ENCODE assay signal across 1 cellular context in genomic region chr15:90126457-90127435, GRCh38.
TF ChIP-seq lines count a peak whose summit lies in the region.

No MANE protein-coding gene starts in this region.

TF ChIP-seq in HepG2, 621 proteins besides CTCF, POLR2A, EP300 and RAD21 (continued from another document and continues in another):
- 0 out of 2 replicates have a peak, but pooled peaks have one; percentile 22 for TF ChIP-seq ZBTB34 (CRISPR knock-in tag; IDR thresholded peaks at IDR 0.05)
- no peak for TF ChIP-seq LCORL (IDR thresholded peaks at IDR 0.05)
- peak; percentile 80; the same call in 1 of the 2 replicates for TF ChIP-seq LCORL (CRISPR knock-in tag; IDR thresholded peaks at IDR 0.05)
- no peak for TF ChIP-seq FOXP1 (IDR thresholded peaks at IDR 0.05)
- peak; percentile 58; the same call in 1 of the 2 replicates for TF ChIP-seq FOXP1 (CRISPR knock-in tag; IDR thresholded peaks at IDR 0.05)
- peak; percentile 47; the same call in 1 of the 2 replicates for TF ChIP-seq NR2F6 (IDR thresholded peaks at IDR 0.05)
- TF ChIP-seq NR2F6 (CRISPR knock-in tag; IDR thresholded peaks at IDR 0.05), result peak; percentile 89
- TF ChIP-seq ZBTB7A (CRISPR knock-in tag; IDR thresholded peaks at IDR 0.05), result 0 out of 2 replicates have a peak, but pooled peaks have one; percentile 29
- 0 out of 2 replicates have a peak, but pooled peaks have one; percentile 59 for TF ChIP-seq MXD3 (CRISPR knock-in tag; IDR thresholded peaks at IDR 0.05)
- no peak; the same call in 1 of the 2 replicates for TF ChIP-seq ZNF777 (CRISPR knock-in tag; IDR thresholded peaks at IDR 0.05)
- no peak for TF ChIP-seq NFYB (CRISPR knock-in tag; IDR thresholded peaks at IDR 0.05)
- TF ChIP-seq SNAI1 (CRISPR knock-in tag; IDR thresholded peaks at IDR 0.05; ENCODE audit: borderline replicate concordance), result no peak
- peak; percentile 35; the same call in 1 of the 2 replicates for TF ChIP-seq AHDC1 (CRISPR knock-in tag; IDR thresholded peaks at IDR 0.05; ENCODE audit: borderline replicate concordance)
- TF ChIP-seq CHCHD3 (CRISPR knock-in tag; IDR thresholded peaks at IDR 0.05), result no peak
- peak; percentile 62; the same call in 1 of the 2 replicates for TF ChIP-seq THRA (CRISPR knock-in tag; IDR thresholded peaks at IDR 0.05; ENCODE audit: borderline replicate concordance)
- peak; percentile 63 for TF ChIP-seq ISL2 (CRISPR knock-in tag; IDR thresholded peaks at IDR 0.05)
- no peak for TF ChIP-seq SP140L (CRISPR knock-in tag; IDR thresholded peaks at IDR 0.05; ENCODE audit: borderline replicate concordance)
- peak; percentile 66; the same call in 1 of the 2 replicates for TF ChIP-seq MYC (CRISPR knock-in tag; IDR thresholded peaks at IDR 0.05; ENCODE audit: borderline replicate concordance)
- TF ChIP-seq NFKBIZ (CRISPR knock-in tag; IDR thresholded peaks at IDR 0.05), result no peak
- no peak for TF ChIP-seq ATF7 (IDR thresholded peaks at IDR 0.05)
- TF ChIP-seq ATF7 (CRISPR knock-in tag; IDR thresholded peaks at IDR 0.05), result no peak
- TF ChIP-seq KLF15 (CRISPR knock-in tag; IDR thresholded peaks at IDR 0.05; ENCODE audit: borderline replicate concordance), result no peak
- TF ChIP-seq ZNF646 (CRISPR knock-in tag; IDR thresholded peaks at IDR 0.05), result no peak; the same call in 1 of the 2 replicates
- peak; percentile 62 for TF ChIP-seq HDAC1 (CRISPR knock-in tag; IDR thresholded peaks at IDR 0.05)
- TF ChIP-seq HNF1A (IDR thresholded peaks at IDR 0.05; ENCODE audit: low read depth), result peak; percentile 37; the same call in 1 of the 2 replicates
- TF ChIP-seq HNF1A (CRISPR knock-in tag; IDR thresholded peaks at IDR 0.05; ENCODE audit: borderline replicate concordance), result no peak; the same call in 1 of the 2 replicates
- no peak for TF ChIP-seq RFX5 (IDR thresholded peaks at IDR 0.05; ENCODE audit: low read depth, low read length)
- TF ChIP-seq PAWR (CRISPR knock-in tag; IDR thresholded peaks at IDR 0.05; ENCODE audit: borderline replicate concordance), result no peak
- TF ChIP-seq ZNF615 (CRISPR knock-in tag; IDR thresholded peaks at IDR 0.05; ENCODE audit: borderline replicate concordance), result no peak
- TF ChIP-seq ZNF337 (CRISPR knock-in tag; IDR thresholded peaks at IDR 0.05; ENCODE audit: borderline replicate concordance, low read depth), result no peak
- peak; percentile 63; the same call in 1 of the 2 replicates for TF ChIP-seq TFDP1 (CRISPR knock-in tag; IDR thresholded peaks at IDR 0.05; ENCODE audit: borderline replicate concordance)
- TF ChIP-seq SYNCRIP (IDR thresholded peaks at IDR 0.05; ENCODE audit: insufficient read depth, low read depth, low read length), result no peak
- no peak; the same call in 1 of the 2 replicates for TF ChIP-seq ZNF747 (CRISPR knock-in tag; IDR thresholded peaks at IDR 0.05; ENCODE audit: borderline replicate concordance)
- TF ChIP-seq FOSL1 (CRISPR knock-in tag; IDR thresholded peaks at IDR 0.05; ENCODE audit: borderline replicate concordance), result no peak
- no peak for TF ChIP-seq NR0B2 (CRISPR knock-in tag; IDR thresholded peaks at IDR 0.05)
- TF ChIP-seq FOXK1 (CRISPR knock-in tag; IDR thresholded peaks at IDR 0.05; ENCODE audit: borderline replicate concordance, low read depth), result no peak
- no peak for TF ChIP-seq HOXA7 (CRISPR knock-in tag; IDR thresholded peaks at IDR 0.05)
